In the genomic region with DNA sequence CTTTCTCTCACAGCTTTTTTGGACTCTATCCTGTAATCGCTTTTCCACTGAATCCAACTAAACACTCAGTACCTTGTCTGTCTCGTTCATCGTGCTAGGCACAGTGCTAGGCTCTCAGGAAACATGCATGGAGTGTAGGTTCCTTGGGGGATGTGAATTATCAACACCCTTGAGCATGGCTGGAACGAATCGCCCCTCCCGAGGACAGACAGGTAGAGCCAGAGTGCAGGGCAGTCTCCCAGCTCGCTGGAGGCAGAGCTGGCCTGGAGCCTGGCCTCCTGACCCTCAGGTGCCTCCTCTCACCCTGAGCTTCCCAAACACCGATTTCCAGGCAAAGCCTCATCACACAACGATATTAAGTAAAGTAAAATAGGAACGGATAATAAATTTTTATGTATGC, we compare ENCODE assay signal across 27 cellular contexts.
"Had no signal": no experiment of that assay in that cellular context is flagged by ENCODE, and none has a peak within 500 bp of the region (broad histone marks: within the 10 kb centered on the region; RNA-seq: fewer than 3 reads in every experiment).

No MANE protein-coding gene starts in this region.

- H3K4me1 ChIP-seq: heart left ventricle, left ventricle myocardium inferior, pancreas, psoas muscle, right lobe of liver, thyroid gland, transverse colon, vagina had no signal

- H3K4me2 ChIP-seq: smooth muscle cell had no signal

- H3K36me3 Mint-ChIP-seq: memory B cell had no signal

- H3K27ac Mint-ChIP-seq: memory B cell; naive thymus-derived CD8-positive, alpha-beta T cell; stimulated activated memory B cell treated with anti-CD40 and anti-IgM and Interleukin-4, amounts not matched to agents 10 μg/mL and 1 μg/mL and 100 μg/mL, for 72 hours; stimulated activated naive CD8-positive, alpha-beta T cell treated with anti-CD3 and anti-CD28 coated beads, Interleukin-15, amount 100 ng/mL, for 72 hours had no signal

- DNase-seq: heart left ventricle; hypothalamus; immature natural killer cell; kidney; left colon; left ventricle myocardium inferior; midbrain; naive thymus-derived CD8-positive, alpha-beta T cell; pancreas; posterior cingulate gyrus; psoas muscle; right lobe of liver; stimulated activated CD4-positive, alpha-beta T cell treated with anti-CD3 and anti-CD28 coated beads, Interleukin-1b, Interleukin-23, amount 100 ng/mL, for 48 hours; stimulated activated CD4-positive, alpha-beta T cell treated with anti-CD3 and anti-CD28 coated beads, Interleukin-2, amount 100 ng/mL, for 48 hours; stimulated activated CD4-positive, alpha-beta T cell treated with anti-CD3 and anti-CD28 coated beads, Interleukin-4, amount 100 ng/mL, for 4 hours; stimulated activated CD8-positive, alpha-beta memory T cell treated with anti-CD3 and anti-CD28 coated beads, Interleukin-4, amount 100 ng/mL, for 48 hours; stimulated activated naive CD4-positive, alpha-beta T cell treated with Interleukin-2 at 50 U/mL for 16 hours; stimulated activated naive CD8-positive, alpha-beta T cell treated with anti-CD3 and anti-CD28 coated beads, Interleukin-15, amount 100 ng/mL, for 72 hours; substantia nigra; thyroid gland; transverse colon; upper lobe of left lung had no signal

- H3K36me3 ChIP-seq: heart left ventricle, left ventricle myocardium inferior, pancreas, right lobe of liver, thyroid gland, transverse colon, upper lobe of left lung, vagina had no signal

- H3K4me3 Mint-ChIP-seq: immature natural killer cell; memory B cell; naive thymus-derived CD8-positive, alpha-beta T cell; nephron; stimulated activated memory B cell treated with anti-CD40 and anti-IgM and Interleukin-4, amounts not matched to agents 10 μg/mL and 1 μg/mL and 100 μg/mL, for 72 hours; stimulated activated naive CD8-positive, alpha-beta T cell treated with anti-CD3 and anti-CD28 coated beads, Interleukin-15, amount 100 ng/mL, for 72 hours had no signal

- H3K27ac ChIP-seq: heart left ventricle, left ventricle myocardium inferior, pancreas, psoas muscle, right lobe of liver, thyroid gland, transverse colon, upper lobe of left lung, vagina had no signal

- ATAC-seq: heart left ventricle; left colon; naive thymus-derived CD8-positive, alpha-beta T cell; pancreas; psoas muscle; right lobe of liver; stimulated activated memory B cell treated with anti-CD40 and anti-IgM and Interleukin-4, amounts not matched to agents 10 μg/mL and 1 μg/mL and 100 μg/mL, for 72 hours; stimulated activated naive CD8-positive, alpha-beta T cell treated with anti-CD3 and anti-CD28 coated beads, Interleukin-15, amount 100 ng/mL, for 72 hours had no signal

- H3K27me3 Mint-ChIP-seq: stimulated activated naive CD8-positive, alpha-beta T cell treated with anti-CD3 and anti-CD28 coated beads, Interleukin-15, amount 100 ng/mL, for 72 hours had no signal

- H3K27me3 ChIP-seq: heart left ventricle, pancreas, right lobe of liver, thyroid gland, transverse colon, upper lobe of left lung, vagina had no signal

- H3K4me1 Mint-ChIP-seq: nephron had no signal

- H3K9me3 ChIP-seq: pancreas, psoas muscle, right lobe of liver, thyroid gland, transverse colon, upper lobe of left lung, vagina had no signal

- H3K4me3 ChIP-seq: heart left ventricle, left ventricle myocardium inferior, pancreas, psoas muscle, right lobe of liver, smooth muscle cell, thyroid gland, transverse colon, upper lobe of left lung, vagina had no signal
